Comparison of ENCODE assay signal across 8 cellular contexts in the genomic region with DNA sequence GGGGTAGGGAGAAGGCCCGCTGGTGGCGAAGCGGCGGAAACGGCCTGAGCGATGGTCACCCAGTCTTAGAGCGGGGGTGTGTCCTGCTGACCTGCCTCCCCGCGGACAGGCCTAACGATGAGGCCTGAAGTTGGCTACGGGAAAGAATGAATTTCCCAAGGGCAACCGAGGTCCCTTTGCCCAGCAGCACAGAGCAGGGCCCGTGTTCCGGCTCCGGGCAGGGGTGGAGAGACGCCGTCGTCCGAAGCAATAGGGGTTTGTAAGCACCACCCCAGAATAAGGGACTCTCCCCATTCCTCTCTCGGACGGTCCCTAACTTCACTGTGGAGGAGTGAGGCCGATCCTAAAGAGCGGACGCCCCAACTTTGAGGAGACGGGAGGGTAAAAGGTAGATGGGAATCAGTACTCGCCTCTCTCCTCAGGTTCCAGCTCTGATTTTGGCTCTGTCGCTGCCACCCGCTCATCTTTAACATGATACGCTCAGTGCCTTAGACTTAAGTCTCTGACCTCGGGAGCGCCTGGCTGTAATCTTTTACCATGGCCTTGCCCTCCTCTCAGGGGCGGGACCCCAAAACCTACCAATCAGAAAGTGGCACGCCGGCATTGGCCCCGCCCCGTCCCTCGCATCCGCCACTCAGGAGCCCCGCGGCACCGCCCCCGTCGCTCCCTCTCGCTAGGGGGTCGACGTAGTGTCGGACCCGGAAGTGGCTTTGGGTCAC. TPM values are rescaled to one million over a fixed set of nuclear protein-coding genes. Genes with fewer than 3 reads are reported as not detected.
DNase-seq lines count a peak whose midpoint lies in the region; ATAC-seq and TF ChIP-seq lines count a peak whose summit lies in the region.

TSS of gene DDIT3 (minus strand) at position 507 of the 719 bp plus-strand sequence. CDS start 3,108 bp downstream, outside the sequence.

- H3K27ac ChIP-seq in left ventricle myocardium inferior (replicated peaks) (peak within 1 kb of the TSS; percentile 100), prostate gland (peak within 1 kb of the TSS; percentile 99)

- WGBS in prostate gland = under 1% methylated on average over 48 of the region's 48 CpGs

- peak within 1 kb of the TSS; percentile 94 for H3K4me3 Mint-ChIP-seq in T-helper 1 cell treated with Interleukin-12 subunit alpha and Interleukin-12 subunit beta and Interleukin-4 antibody, amounts not matched to agents 30 μg/mL and 1 μg/mL, for 36 hours

- peak; percentile 100 for TF ChIP-seq POLR2A in prostate gland (IDR thresholded peaks at IDR 0.05)

- ATAC-seq in GM18499 (IDR thresholded peaks at IDR 0.05; ENCODE audit: insufficient read depth, unreplicated experiment) (peak; percentile 38), HG02885 (IDR thresholded peaks at IDR 0.05; ENCODE audit: poor library complexity, unreplicated experiment) (peak; percentile 76)

- H3K4me3 ChIP-seq in left ventricle myocardium inferior (peak within 1 kb of the TSS; percentile 93), prostate gland (peak within 1 kb of the TSS; percentile 83 to 87)

- peaks cover 51% of the 10 kb centered on the region for H3K36me3 Mint-ChIP-seq in T-helper 1 cell treated with Interleukin-12 subunit alpha and Interleukin-12 subunit beta and Interleukin-4 antibody, amounts not matched to agents 30 μg/mL and 1 μg/mL, for 36 hours (ENCODE audit: low read depth)

- peaks cover 50% of the 10 kb centered on the region for H3K4me1 Mint-ChIP-seq in T-helper 1 cell treated with Interleukin-12 subunit alpha and Interleukin-12 subunit beta and Interleukin-4 antibody, amounts not matched to agents 30 μg/mL and 1 μg/mL, for 36 hours (ENCODE audit: low read depth)

- H3K4me1 ChIP-seq in left ventricle myocardium inferior = peaks cover 76% of the 10 kb centered on the region
- H3K4me1 ChIP-seq in prostate gland (replicated peaks) = peaks cover 24% of the 10 kb centered on the region

- peak within 1 kb of the TSS; percentile 100 for H3K27ac Mint-ChIP-seq in T-helper 1 cell treated with Interleukin-12 subunit alpha and Interleukin-12 subunit beta and Interleukin-4 antibody, amounts not matched to agents 30 μg/mL and 1 μg/mL, for 36 hours

- intact Hi-C loops in left ventricle myocardium inferior (cut with micrococcal nuclease) (no loop called here), prostate gland (cut with DNase I) (loop anchor here (5.0 kb wide), 1 partner anchor 87 kb away; no protein-coding TSS in a partner anchor)

- H3K27me3 ChIP-seq in left ventricle myocardium inferior (ENCODE audit: low read depth) = no peaks in the 10 kb centered on the region
- H3K27me3 ChIP-seq in prostate gland (replicated peaks; ENCODE audit: insufficient read depth) = no peaks in the 10 kb centered on the region

- DNase-seq in NCI-H1694 treated with DMSO at 0.1 percent for 48 hours (lab: John Stamatoyannopoulos, UW) = peak; percentile 94
- peak; percentile 99 for DNase-seq in amniotic stem cell (lab: John Stamatoyannopoulos, UW)
- peak; percentile 100 for DNase-seq in left ventricle myocardium inferior
- peak; percentile 99 for DNase-seq in prostate gland (ENCODE audit: low spot score)
- DNase-seq in ureter (ENCODE audit: low spot score) = peak; percentile 100

- H3K27me3 Mint-ChIP-seq in T-helper 1 cell treated with Interleukin-12 subunit alpha and Interleukin-12 subunit beta and Interleukin-4 antibody, amounts not matched to agents 30 μg/mL and 1 μg/mL, for 36 hours (ENCODE audit: low read depth) = no peaks in the 10 kb centered on the region

- H3K36me3 ChIP-seq in left ventricle myocardium inferior = peaks cover 40% of the 10 kb centered on the region
- no peaks in the 10 kb centered on the region for H3K36me3 ChIP-seq in prostate gland

- TF ChIP-seq CTCF in left ventricle myocardium inferior (IDR thresholded peaks at IDR 0.05; ENCODE audit: borderline replicate concordance) (no peak), prostate gland (IDR thresholded peaks at IDR 0.05) (peak in 2 of 4 experiments; percentile 25 to 31)

- H3K9me3 ChIP-seq in left ventricle myocardium inferior (replicated peaks) (no peaks in the 10 kb centered on the region), prostate gland (no peaks in the 10 kb centered on the region)

- H3K9me3 Mint-ChIP-seq in T-helper 1 cell treated with Interleukin-12 subunit alpha and Interleukin-12 subunit beta and Interleukin-4 antibody, amounts not matched to agents 30 μg/mL and 1 μg/mL, for 36 hours = no peaks in the 10 kb centered on the region

RNA-seq across cellular contexts. Expression of gene DDIT3, which starts in this region (rescaled TPM):
- 20.4 TPM for total RNA-seq in left ventricle myocardium inferior
- 10 to 100 TPM; 39.0 to 51.8 TPM for total RNA-seq in prostate gland
- 30.8 TPM for total RNA-seq in ureter

Comparison
In these comparisons a context has a peak if more than half of its experiments do, and no peak if none do; other contexts are left out.
1. Peak in every context shown above with its lines: DNase-seq, ATAC-seq, H3K4me3 ChIP-seq and H3K27ac ChIP-seq.